Comparison of ENCODE assay signal across 12 cellular contexts in the genomic region with DNA sequence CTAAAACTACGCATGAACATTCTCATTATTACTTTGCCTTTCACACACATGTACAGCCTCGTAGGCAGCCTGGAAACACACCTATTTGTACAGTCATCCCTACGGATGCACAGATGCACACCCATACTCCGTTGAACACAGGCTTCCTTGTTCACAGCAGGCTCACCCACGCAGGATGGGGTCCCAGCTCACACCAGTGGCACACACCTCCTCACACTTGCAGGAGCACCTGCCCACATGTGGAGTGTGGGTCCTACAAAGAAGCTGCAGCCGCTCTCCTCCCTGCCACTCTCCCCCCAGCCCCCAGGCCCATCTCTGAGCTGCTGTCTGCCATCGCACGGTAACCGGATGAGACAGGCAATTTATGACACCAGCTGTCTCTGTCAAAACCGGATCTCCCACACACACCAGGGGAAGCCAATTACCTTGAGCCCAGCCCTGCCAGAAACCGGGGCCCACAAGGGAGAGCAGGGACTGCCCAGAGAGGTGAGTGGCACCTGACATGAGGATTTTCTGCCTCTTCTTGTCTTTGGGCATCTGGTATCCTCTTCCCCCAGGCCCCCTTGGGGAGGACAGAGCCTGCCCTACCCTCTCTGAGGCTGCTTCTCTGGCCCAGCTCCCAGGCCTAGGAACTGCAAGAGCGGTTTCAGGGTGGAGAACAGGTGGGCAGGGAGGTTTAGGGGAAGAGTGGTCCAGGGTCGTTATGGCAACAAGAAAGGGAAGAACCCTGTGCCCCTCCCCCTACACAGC.
DNase-seq lines count a peak whose midpoint lies in the region; ATAC-seq and TF ChIP-seq lines count a peak whose summit lies in the region.
"Had no signal": no experiment of that assay in that cellular context is flagged by ENCODE, and none has a peak within 500 bp of the region (broad histone marks: within the 10 kb centered on the region; RNA-seq: fewer than 3 reads in every experiment).

No MANE protein-coding gene starts in this region.

- TF ChIP-seq CTCF in WTC11 (IDR thresholded peaks at IDR 0.05): no peak

- DNase-seq in NCI-H1436 (lab: John Stamatoyannopoulos, UW): peak; percentile 39
- no peak for DNase-seq in NCI-H1436 treated with DMSO at 0.1 percent for 48 hours (lab: John Stamatoyannopoulos, UW)
- DNase-seq in NCI-H2196 treated with DMSO at 0.1 percent for 48 hours (lab: John Stamatoyannopoulos, UW; ENCODE audit: unreplicated experiment): peak; percentile 36
- peak; percentile 83 for DNase-seq in WTC11 (ENCODE audit: low spot score)
- peak; percentile 29 for DNase-seq in occipital lobe (lab: John Stamatoyannopoulos, UW)
- DNase-seq in NCI-H187 treated with DMSO at 0.1 percent for 48 hours (lab: John Stamatoyannopoulos, UW): no peak
- DNase-seq in NCI-H774 (lab: John Stamatoyannopoulos, UW): no peak
- DNase-seq: 8988T, T1000, tibial artery had no signal

- no peaks in the 10 kb centered on the region for H3K27me3 Mint-ChIP-seq in WTC11 (ENCODE audit: low read depth)

- peaks cover 81% of the 10 kb centered on the region for H3K4me1 Mint-ChIP-seq in WTC11
- H3K4me1 Mint-ChIP-seq: activated naive CD4-positive, alpha-beta T cell treated with anti-CD3 and anti-CD28 coated beads, Interleukin-2, amount 50 U/mL, for 24 hours had no signal

- POLR2A ChIA-PET in WTC11 (lab: Charles Lee): no interaction called here

- no peak overlapping the region; the same call in 1 of the 2 replicates for H3K27ac Mint-ChIP-seq in WTC11
- H3K27ac Mint-ChIP-seq: activated naive CD4-positive, alpha-beta T cell treated with anti-CD3 and anti-CD28 coated beads, Interleukin-2, amount 50 U/mL, for 24 hours had no signal

- ATAC-seq in WTC11 (peak; percentile 44), GM18909 (IDR thresholded peaks at IDR 0.05; ENCODE audit: poor library complexity, unreplicated experiment) (no peak)

- H3K4me3 Mint-ChIP-seq in WTC11: no peak overlapping the region
- H3K4me3 Mint-ChIP-seq: activated naive CD4-positive, alpha-beta T cell treated with anti-CD3 and anti-CD28 coated beads, Interleukin-2, amount 50 U/mL, for 24 hours had no signal

- H3K9me3 Mint-ChIP-seq in WTC11: no peaks in the 10 kb centered on the region
- H3K9me3 Mint-ChIP-seq: activated naive CD4-positive, alpha-beta T cell treated with anti-CD3 and anti-CD28 coated beads, Interleukin-2, amount 50 U/mL, for 24 hours had no signal

- no peaks in the 10 kb centered on the region for H3K36me3 Mint-ChIP-seq in WTC11
- H3K36me3 Mint-ChIP-seq: activated naive CD4-positive, alpha-beta T cell treated with anti-CD3 and anti-CD28 coated beads, Interleukin-2, amount 50 U/mL, for 24 hours had no signal

- CTCF ChIA-PET in WTC11 (lab: Charles Lee): interaction anchor here (2.3 to 3.8 kb wide), 2 partner anchors 16 to 48 kb away, joined by 11 read pairs; no protein-coding TSS in a partner anchor

TF ChIP-seq in WTC11, 78 proteins besides CTCF, POLR2A, EP300 and RAD21:
- TF ChIP-seq NR3C1 (CRISPR knock-in tag; conservative IDR thresholded peaks at IDR 0.05; ENCODE audit: low read depth): no peak
- TF ChIP-seq, protein P1, sequence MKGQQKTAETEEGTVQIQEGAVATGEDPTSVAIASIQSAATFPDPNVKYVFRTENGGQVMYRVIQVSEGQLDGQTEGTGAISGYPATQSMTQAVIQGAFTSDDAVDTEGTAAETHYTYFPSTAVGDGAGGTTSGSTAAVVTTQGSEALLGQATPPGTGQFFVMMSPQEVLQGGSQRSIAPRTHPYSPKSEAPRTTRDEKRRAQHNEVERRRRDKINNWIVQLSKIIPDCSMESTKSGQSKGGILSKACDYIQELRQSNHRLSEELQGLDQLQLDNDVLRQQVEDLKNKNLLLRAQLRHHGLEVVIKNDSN (CRISPR knock-in tag; IDR thresholded peaks at IDR 0.05): no peak
- no peak for TF ChIP-seq FOXK1 (CRISPR knock-in tag; IDR thresholded peaks at IDR 0.05)
- TF ChIP-seq, protein P2, sequence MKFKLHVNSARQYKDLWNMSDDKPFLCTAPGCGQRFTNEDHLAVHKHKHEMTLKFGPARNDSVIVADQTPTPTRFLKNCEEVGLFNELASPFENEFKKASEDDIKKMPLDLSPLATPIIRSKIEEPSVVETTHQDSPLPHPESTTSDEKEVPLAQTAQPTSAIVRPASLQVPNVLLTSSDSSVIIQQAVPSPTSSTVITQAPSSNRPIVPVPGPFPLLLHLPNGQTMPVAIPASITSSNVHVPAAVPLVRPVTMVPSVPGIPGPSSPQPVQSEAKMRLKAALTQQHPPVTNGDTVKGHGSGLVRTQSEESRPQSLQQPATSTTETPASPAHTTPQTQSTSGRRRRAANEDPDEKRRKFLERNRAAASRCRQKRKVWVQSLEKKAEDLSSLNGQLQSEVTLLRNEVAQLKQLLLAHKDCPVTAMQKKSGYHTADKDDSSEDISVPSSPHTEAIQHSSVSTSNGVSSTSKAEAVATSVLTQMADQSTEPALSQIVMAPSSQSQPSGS (CRISPR knock-in tag; IDR thresholded peaks at IDR 0.05; ENCODE audit: borderline replicate concordance, low read depth): no peak
- no peak for TF ChIP-seq PRRX2 (CRISPR knock-in tag; IDR thresholded peaks at IDR 0.05)
- TF ChIP-seq, protein P3, sequence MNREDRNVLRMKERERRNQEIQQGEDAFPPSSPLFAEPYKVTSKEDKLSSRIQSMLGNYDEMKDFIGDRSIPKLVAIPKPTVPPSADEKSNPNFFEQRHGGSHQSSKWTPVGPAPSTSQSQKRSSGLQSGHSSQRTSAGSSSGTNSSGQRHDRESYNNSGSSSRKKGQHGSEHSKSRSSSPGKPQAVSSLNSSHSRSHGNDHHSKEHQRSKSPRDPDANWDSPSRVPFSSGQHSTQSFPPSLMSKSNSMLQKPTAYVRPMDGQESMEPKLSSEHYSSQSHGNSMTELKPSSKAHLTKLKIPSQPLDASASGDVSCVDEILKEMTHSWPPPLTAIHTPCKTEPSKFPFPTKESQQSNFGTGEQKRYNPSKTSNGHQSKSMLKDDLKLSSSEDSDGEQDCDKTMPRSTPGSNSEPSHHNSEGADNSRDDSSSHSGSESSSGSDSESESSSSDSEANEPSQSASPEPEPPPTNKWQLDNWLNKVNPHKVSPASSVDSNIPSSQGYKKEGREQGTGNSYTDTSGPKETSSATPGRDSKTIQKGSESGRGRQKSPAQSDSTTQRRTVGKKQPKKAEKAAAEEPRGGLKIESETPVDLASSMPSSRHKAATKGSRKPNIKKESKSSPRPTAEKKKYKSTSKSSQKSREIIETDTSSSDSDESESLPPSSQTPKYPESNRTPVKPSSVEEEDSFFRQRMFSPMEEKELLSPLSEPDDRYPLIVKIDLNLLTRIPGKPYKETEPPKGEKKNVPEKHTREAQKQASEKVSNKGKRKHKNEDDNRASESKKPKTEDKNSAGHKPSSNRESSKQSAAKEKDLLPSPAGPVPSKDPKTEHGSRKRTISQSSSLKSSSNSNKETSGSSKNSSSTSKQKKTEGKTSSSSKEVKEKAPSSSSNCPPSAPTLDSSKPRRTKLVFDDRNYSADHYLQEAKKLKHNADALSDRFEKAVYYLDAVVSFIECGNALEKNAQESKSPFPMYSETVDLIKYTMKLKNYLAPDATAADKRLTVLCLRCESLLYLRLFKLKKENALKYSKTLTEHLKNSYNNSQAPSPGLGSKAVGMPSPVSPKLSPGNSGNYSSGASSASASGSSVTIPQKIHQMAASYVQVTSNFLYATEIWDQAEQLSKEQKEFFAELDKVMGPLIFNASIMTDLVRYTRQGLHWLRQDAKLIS (CRISPR knock-in tag; IDR thresholded peaks at IDR 0.05; ENCODE audit: borderline replicate concordance): no peak
- TF ChIP-seq NFATC4 (CRISPR knock-in tag; IDR thresholded peaks at IDR 0.05): no peak
- TF ChIP-seq CREM (CRISPR knock-in tag; IDR thresholded peaks at IDR 0.05): no peak
- no peak for TF ChIP-seq MXD4 (CRISPR knock-in tag; IDR thresholded peaks at IDR 0.05; ENCODE audit: borderline replicate concordance)
- TF ChIP-seq NR2C2 (CRISPR knock-in tag; IDR thresholded peaks at IDR 0.05): no peak
- no peak for TF ChIP-seq MYBL2 (CRISPR knock-in tag; IDR thresholded peaks at IDR 0.05)
TF ChIP-seq in WTC11: peak in this region for 0.

Comparison
In these comparisons a context has a peak if more than half of its experiments do, and no peak if none do; other contexts are left out.
1. DNase-seq: peak in NCI-H1436 (single experiment), NCI-H2196 treated with DMSO at 0.1 percent for 48 hours (single experiment), WTC11 (single experiment) and occipital lobe (single experiment); none in NCI-H1436 treated with DMSO at 0.1 percent for 48 hours (single experiment), NCI-H187 treated with DMSO at 0.1 percent for 48 hours (single experiment) and NCI-H774 (single experiment).